In the genomic region with DNA sequence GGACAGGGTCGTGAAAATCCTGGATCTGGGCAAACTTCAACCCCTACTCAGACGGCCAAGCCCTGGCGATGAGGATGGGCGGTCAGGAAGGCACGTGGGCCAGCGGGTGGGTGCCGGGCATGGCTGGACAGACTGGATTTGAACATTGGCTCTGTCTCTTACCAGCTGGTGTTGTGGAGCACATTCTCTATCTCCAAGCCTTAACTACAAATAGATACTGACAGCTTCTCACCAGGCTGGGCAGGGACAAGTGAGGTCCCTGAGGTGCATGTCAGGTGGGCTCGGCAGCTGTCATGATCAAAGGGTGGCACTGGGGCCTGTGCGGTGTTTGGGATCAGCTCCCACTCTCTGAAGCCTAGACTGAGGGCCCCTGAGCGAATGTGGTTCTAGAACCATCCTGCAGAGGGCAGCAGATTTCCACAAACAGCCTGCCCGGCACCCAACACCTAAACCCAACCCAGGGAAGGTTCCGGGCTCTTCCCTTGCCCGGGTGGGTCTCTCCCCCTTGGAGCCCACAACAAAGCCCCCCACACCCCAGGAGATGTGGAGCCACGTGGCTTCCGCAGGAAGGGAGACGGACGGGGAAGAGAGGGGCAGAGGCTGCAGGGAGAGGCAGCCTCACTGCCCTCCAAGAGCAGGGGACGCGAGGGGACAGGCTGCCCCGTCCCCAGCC, we compare ENCODE assay signal across 8 cellular contexts. TPM values are rescaled to one million over a fixed set of nuclear protein-coding genes. Genes with fewer than 3 reads are reported as not detected.
DNase-seq lines count a peak whose midpoint lies in the region; ATAC-seq and TF ChIP-seq lines count a peak whose summit lies in the region.

No MANE protein-coding gene starts in this region.

- H3K36me3 Mint-ChIP-seq in type B pancreatic cell, result no peaks in the 10 kb centered on the region

- peak; percentile 23 for TF ChIP-seq POLR2A in ovary (IDR thresholded peaks at IDR 0.05)

- no peak overlapping the region for H3K4me3 Mint-ChIP-seq in type B pancreatic cell

- H3K9me3 ChIP-seq in ovary, result no peaks in the 10 kb centered on the region

- no peaks in the 10 kb centered on the region for H3K36me3 ChIP-seq in ovary

- 9 to 16% (median 12%) methylated on average over 15 to 20 of the region's 20 CpGs for WGBS in ovary, 3 donors

- H3K27ac Mint-ChIP-seq in type B pancreatic cell, result peak overlapping the region; percentile 73

- intact Hi-C loops in ovary (cut with DNase I), result loop anchor here (2.0 to 10.0 kb wide), 7 partner anchors 57 to 1094 kb away; partner anchors contain the start of gene RGMA (in 2 of the 4)

- H3K27me3 Mint-ChIP-seq in type B pancreatic cell, result no peaks in the 10 kb centered on the region

- POLR2A ChIA-PET in RWPE1 (lab: Yijun Ruan, JAX; ENCODE audit: low non-redundant PET), result no interaction called here

- CTCF ChIA-PET in RWPE1 (lab: Yijun Ruan, JAX), result interaction anchor here (0.5 to 4.0 kb wide), 10 partner anchors 35 to 1089 kb away, joined by 3 to 42 read pairs (median 5); partner anchors contain the start of gene RGMA

- H3K4me3 ChIP-seq in HL-60 (replicated peaks; ENCODE audit: insufficient read depth, low read length) (no peak overlapping the region), ovary (no peak overlapping the region)

- H3K4me1 ChIP-seq in ovary (ENCODE audit: insufficient read depth), result peaks cover 18% of the 10 kb centered on the region

- H3K27me3 ChIP-seq in HL-60 (ENCODE audit: insufficient read depth, poor library complexity, severe bottlenecking) (no peaks in the 10 kb centered on the region), ovary (no peaks in the 10 kb centered on the region)

- peak; percentile 82 for ATAC-seq in GM21381 (IDR thresholded peaks at IDR 0.05; ENCODE audit: unreplicated experiment)

- DNase-seq in EH (ENCODE audit: low read depth) (peak; percentile 69), HL-60 (ENCODE audit: low read depth in 1 of 2, low spot score in 1 of 2) (peak in 1 of 2 experiments; percentile 55), RWPE1 (ENCODE audit: low spot score) (peak; percentile 81), germinal center (ENCODE audit: low spot score) (peak; percentile 77), ovary (peak; percentile 69 to 85 (median 83)), type B pancreatic cell (ENCODE audit: extremely low spot score, unreplicated experiment) (peak; percentile 74)
- DNase-seq in activated naive CD4-positive, alpha-beta T cell treated with Interleukin-2 at 50 U/mL for 16 hours, result peak; percentile 67

- TF ChIP-seq CTCF in HL-60 (IDR thresholded peaks at IDR 0.05; ENCODE audit: insufficient read depth, low read length) (peak; percentile 59), RWPE1 (conservative IDR thresholded peaks at IDR 0.05; ENCODE audit: low read depth) (peak; percentile 93), ovary (IDR thresholded peaks at IDR 0.05) (peak; percentile 86 to 93 (median 92)), type B pancreatic cell (conservative IDR thresholded peaks at IDR 0.05) (peak; percentile 95)

- H3K4me1 Mint-ChIP-seq in type B pancreatic cell (ENCODE audit: unreplicated experiment), result peaks cover 21% of the 10 kb centered on the region

- H3K27ac ChIP-seq in HL-60 (replicated peaks), result no peak overlapping the region
- H3K27ac ChIP-seq in RWPE1, result peak overlapping the region; percentile 98
- H3K27ac ChIP-seq in ovary, result peak overlapping the region; percentile 35 to 81

- no peak for TF ChIP-seq EP300 in ovary (IDR thresholded peaks at IDR 0.05)

- no peaks in the 10 kb centered on the region for H3K9me3 Mint-ChIP-seq in type B pancreatic cell

RNA-seq across cellular contexts. Expression of gene RGMA, which starts 58.4 kb away (rescaled TPM):
- 10 to 100 TPM; 17.4 to 47.6 (median 31.6) TPM for total RNA-seq in ovary
- 10 to 100 TPM in 1 of 2 donors, 1 to 10 TPM in 1; 2.8 to 33.6 TPM for polyA plus RNA-seq in ovary
- total RNA-seq in type B pancreatic cell (ENCODE audit: low replicate concordance), result 37.0 and 41.6 TPM in 2 replicates
